9 cellular contexts compared by ENCODE assay signal in the genomic region with DNA sequence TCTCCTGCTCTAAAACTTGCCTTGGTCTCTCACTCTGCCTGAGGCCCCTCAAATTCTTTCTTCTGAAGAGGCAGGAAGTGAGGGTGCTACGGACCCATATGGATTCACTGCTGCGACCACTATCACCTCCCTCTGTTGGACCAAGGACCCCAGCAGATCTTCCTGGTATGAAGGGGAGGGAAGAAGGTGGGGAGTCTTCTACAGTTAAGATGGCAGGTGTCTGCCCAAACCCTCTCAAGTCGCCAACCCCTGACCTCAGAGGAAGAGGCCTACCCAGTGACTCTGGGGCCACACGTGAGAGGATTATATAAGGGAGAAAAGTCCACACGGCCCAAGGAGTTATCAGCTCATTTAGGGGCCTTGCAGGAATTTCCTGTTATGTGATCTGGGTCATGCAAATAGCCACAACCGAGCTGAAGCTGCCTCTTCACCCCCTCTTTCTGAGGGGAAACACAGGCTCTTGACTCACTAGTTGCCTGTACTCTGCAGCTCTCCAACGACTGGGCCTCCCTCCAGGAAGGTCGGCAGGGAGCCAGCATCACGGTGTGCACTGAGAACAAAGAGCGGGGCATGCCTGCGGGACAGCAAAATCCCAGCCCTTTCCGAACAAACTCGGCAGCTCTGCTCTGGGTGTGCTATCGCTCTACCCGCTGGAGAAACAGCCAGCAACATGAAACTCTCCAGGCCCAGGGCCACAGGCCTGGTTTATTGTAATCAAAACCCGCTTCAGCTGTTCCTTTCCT.
DNase-seq lines count a peak whose midpoint lies in the region; ATAC-seq and TF ChIP-seq lines count a peak whose summit lies in the region.
"Had no signal": no experiment of that assay in that cellular context is flagged by ENCODE, and none has a peak within 500 bp of the region (broad histone marks: within the 10 kb centered on the region; RNA-seq: fewer than 3 reads in every experiment).

No MANE protein-coding gene starts in this region.

- peaks cover 11% of the 10 kb centered on the region for H3K4me1 Mint-ChIP-seq in activated naive CD4-positive, alpha-beta T cell treated with anti-CD3 and anti-CD28 coated beads for 36 hours (ENCODE audit: low read depth)

- peak; percentile 49 for ATAC-seq in GM18868 (IDR thresholded peaks at IDR 0.05; ENCODE audit: unreplicated experiment)

- intact Hi-C loops in activated naive CD4-positive, alpha-beta T cell treated with anti-CD3 and anti-CD28 coated beads for 36 hours (cut with micrococcal nuclease): no loop called here

- no peaks in the 10 kb centered on the region for H3K9me3 Mint-ChIP-seq in activated naive CD4-positive, alpha-beta T cell treated with anti-CD3 and anti-CD28 coated beads for 36 hours
- H3K9me3 Mint-ChIP-seq: T-cell had no signal

- CTCF ChIA-PET in activated naive CD4-positive, alpha-beta T cell treated with anti-CD3 and anti-CD28 coated beads for 36 hours (lab: Charles Lee): no interaction called here

- no peak overlapping the region for H3K4me3 ChIP-seq in astrocyte of the cerebellum (ENCODE audit: low read depth, low read length)

- H3K36me3 Mint-ChIP-seq in activated naive CD4-positive, alpha-beta T cell treated with anti-CD3 and anti-CD28 coated beads for 36 hours (ENCODE audit: low read depth): peaks cover 1% of the 10 kb centered on the region

- no peak overlapping the region for H3K27ac Mint-ChIP-seq in activated naive CD4-positive, alpha-beta T cell treated with anti-CD3 and anti-CD28 coated beads for 36 hours
- H3K27ac Mint-ChIP-seq: T-cell had no signal

- in situ Hi-C loops in astrocyte of the cerebellum (cut with HindIII; ENCODE audit: low sequenced_read_pairs): no loop called here

- DNase-seq in NCI-H1105 (lab: John Stamatoyannopoulos, UW) (peak; percentile 97), astrocyte of the cerebellum (ENCODE audit: low read depth) (peak; percentile 97), hepatic stellate cell (ENCODE audit: low spot score) (peak; percentile 54), putamen (ENCODE audit: low spot score) (peak; percentile 58), SIG-M5 (lab: John Stamatoyannopoulos, UW) (no peak), activated gamma-delta T cell treated with Interleukin-2 at 50 U/mL for 16 hours (no peak)
- DNase-seq in activated naive CD4-positive, alpha-beta T cell treated with anti-CD3 and anti-CD28 coated beads for 36 hours: no peak
- DNase-seq: T-cell had no signal

- no peak for TF ChIP-seq CTCF in astrocyte of the cerebellum (IDR thresholded peaks at IDR 0.05; ENCODE audit: low read depth, low read length, missing control alignments)

- H3K4me3 Mint-ChIP-seq in activated naive CD4-positive, alpha-beta T cell treated with anti-CD3 and anti-CD28 coated beads for 36 hours: no peak overlapping the region
- H3K4me3 Mint-ChIP-seq: T-cell had no signal

- no peaks in the 10 kb centered on the region for H3K27me3 Mint-ChIP-seq in activated naive CD4-positive, alpha-beta T cell treated with anti-CD3 and anti-CD28 coated beads for 36 hours (ENCODE audit: low read depth)

Comparison
In these comparisons a context has a peak if more than half of its experiments do, and no peak if none do; other contexts are left out.
1. DNase-seq: peak in NCI-H1105 (single experiment), astrocyte of the cerebellum (single experiment), hepatic stellate cell (single experiment) and putamen (single experiment); none in activated naive CD4-positive, alpha-beta T cell treated with anti-CD3 and anti-CD28 coated beads for 36 hours (single experiment), SIG-M5 (single experiment) and activated gamma-delta T cell treated with Interleukin-2 at 50 U/mL for 16 hours (single experiment).